ENCODE assay signal across 10 cellular contexts in genomic region chr1:2019162-2019542, GRCh38. TPM values are rescaled to one million over a fixed set of nuclear protein-coding genes. Genes with fewer than 3 reads are reported as not detected.
DNase-seq lines count a peak whose midpoint lies in the region; ATAC-seq, FAIRE-seq and TF ChIP-seq lines count a peak whose summit lies in the region.
"Had no signal": no experiment of that assay in that cellular context is flagged by ENCODE, and none has a peak within 500 bp of the region (broad histone marks: within the 10 kb centered on the region; RNA-seq: fewer than 3 reads in every experiment).

A gene with protein sequence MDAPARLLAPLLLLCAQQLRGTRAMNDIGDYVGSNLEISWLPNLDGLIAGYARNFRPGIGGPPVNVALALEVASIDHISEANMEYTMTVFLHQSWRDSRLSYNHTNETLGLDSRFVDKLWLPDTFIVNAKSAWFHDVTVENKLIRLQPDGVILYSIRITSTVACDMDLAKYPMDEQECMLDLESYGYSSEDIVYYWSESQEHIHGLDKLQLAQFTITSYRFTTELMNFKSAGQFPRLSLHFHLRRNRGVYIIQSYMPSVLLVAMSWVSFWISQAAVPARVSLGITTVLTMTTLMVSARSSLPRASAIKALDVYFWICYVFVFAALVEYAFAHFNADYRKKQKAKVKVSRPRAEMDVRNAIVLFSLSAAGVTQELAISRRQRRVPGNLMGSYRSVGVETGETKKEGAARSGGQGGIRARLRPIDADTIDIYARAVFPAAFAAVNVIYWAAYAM (plus strand): TSS chr1:2019345. CDS start chr1:2019424, 79 bp downstream.

- H3K36me3 ChIP-seq in A673 (ENCODE audit: insufficient read depth, low read length, poor library complexity, severe bottlenecking), result no peaks in the 10 kb centered on the region

- H3K27me3 Mint-ChIP-seq in activated naive CD4-positive, alpha-beta T cell treated with anti-CD3 and anti-CD28 coated beads, Interleukin-2, amount 50 U/mL, for 24 hours, result peaks cover 42% of the 10 kb centered on the region

- H3K4me1 ChIP-seq in A673 (ENCODE audit: insufficient read depth, low read length, poor library complexity, severe bottlenecking), result no peaks in the 10 kb centered on the region

- no peak within 1 kb of the TSS for H3K27ac ChIP-seq in A673 (ENCODE audit: low read depth, low read length, poor library complexity, severe bottlenecking)

- peak; percentile 56 for DNase-seq in A673 (ENCODE audit: low spot score)
- peak; percentile 53 for DNase-seq in GM03348 (ENCODE audit: low spot score)
- no peak for DNase-seq in left lobe of liver (ENCODE audit: low spot score)
- DNase-seq in NCI-H446 (lab: John Stamatoyannopoulos, UW), result no peak
- DNase-seq in RCC 7860 (ENCODE audit: low spot score), result no peak
- DNase-seq in activated CD4-positive, CD25-positive, alpha-beta regulatory T cell (lab: John Stamatoyannopoulos, UW), result no peak
- DNase-seq: SW 1271 had no signal

- FAIRE-seq in RCC 7860 (lab: Jason Lieb, UNC), result no peak
- FAIRE-seq: endothelial cell of umbilical vein had no signal

- H3K9me3 Mint-ChIP-seq in activated naive CD4-positive, alpha-beta T cell treated with anti-CD3 and anti-CD28 coated beads, Interleukin-2, amount 50 U/mL, for 24 hours, result no peaks in the 10 kb centered on the region

- H3K4me3 Mint-ChIP-seq in activated naive CD4-positive, alpha-beta T cell treated with anti-CD3 and anti-CD28 coated beads, Interleukin-2, amount 50 U/mL, for 24 hours, result peak within 1 kb of the TSS; percentile 87

- CTCF ChIA-PET in A673 (lab: Charles Lee), result interaction anchor here (0.7 kb wide), 1 partner anchor 25 kb away, joined by 5 read pairs; no protein-coding TSS in a partner anchor

- BruUV-seq in A673 (replicated peaks; lab: Mats Ljungman, UMichigan), result no TSS peak

- H3K4me3 ChIP-seq in A673 (ENCODE audit: low read depth, low read length, poor library complexity, severe bottlenecking), result peak within 1 kb of the TSS; percentile 23

- H3K36me3 Mint-ChIP-seq in activated naive CD4-positive, alpha-beta T cell treated with anti-CD3 and anti-CD28 coated beads, Interleukin-2, amount 50 U/mL, for 24 hours, result peaks cover 2% of the 10 kb centered on the region

- H3K4me1 Mint-ChIP-seq in activated naive CD4-positive, alpha-beta T cell treated with anti-CD3 and anti-CD28 coated beads, Interleukin-2, amount 50 U/mL, for 24 hours, result peaks cover 5% of the 10 kb centered on the region

- TF ChIP-seq CTCF in A673 (conservative IDR thresholded peaks at IDR 0.05; ENCODE audit: low read depth, low read length), result no peak

- peaks cover 71% of the 10 kb centered on the region for H3K27me3 ChIP-seq in A673 (replicated peaks; ENCODE audit: insufficient read depth, low read depth, low read length, poor library complexity)

- ATAC-seq in left lobe of liver (peak; percentile 34), GM18870 (IDR thresholded peaks at IDR 0.05; ENCODE audit: unreplicated experiment) (no peak)

- H3K27ac Mint-ChIP-seq in activated naive CD4-positive, alpha-beta T cell treated with anti-CD3 and anti-CD28 coated beads, Interleukin-2, amount 50 U/mL, for 24 hours, result peak within 1 kb of the TSS; percentile 76

- intact Hi-C loops in A673 (cut with micrococcal nuclease; ENCODE audit: unreplicated experiment), result no loop called here

- H3K9me3 ChIP-seq in A673 (ENCODE audit: low read depth, low read length, poor library complexity, severe bottlenecking), result no peaks in the 10 kb centered on the region

- POLR2A ChIA-PET in A673 (lab: Charles Lee; ENCODE audit: low non-redundant PET), result no interaction called here

RNA-seq across cellular contexts. Expression of the gene that starts here (rescaled TPM):
- not detected in 2 replicates for total RNA-seq in A673 (2021)
- not detected for total RNA-seq in left lobe of liver
- total RNA-seq: endothelial cell of umbilical vein had no signal

Comparison
In these comparisons a context has a peak if more than half of its experiments do, and no peak if none do; other contexts are left out.
1. Peak in DNase-seq and H3K4me3 ChIP-seq in A673; RNA of the gene not detected or under 1 TPM.
2. Peak in ATAC-seq in left lobe of liver; RNA of the gene not detected or under 1 TPM.